In the genomic region with DNA sequence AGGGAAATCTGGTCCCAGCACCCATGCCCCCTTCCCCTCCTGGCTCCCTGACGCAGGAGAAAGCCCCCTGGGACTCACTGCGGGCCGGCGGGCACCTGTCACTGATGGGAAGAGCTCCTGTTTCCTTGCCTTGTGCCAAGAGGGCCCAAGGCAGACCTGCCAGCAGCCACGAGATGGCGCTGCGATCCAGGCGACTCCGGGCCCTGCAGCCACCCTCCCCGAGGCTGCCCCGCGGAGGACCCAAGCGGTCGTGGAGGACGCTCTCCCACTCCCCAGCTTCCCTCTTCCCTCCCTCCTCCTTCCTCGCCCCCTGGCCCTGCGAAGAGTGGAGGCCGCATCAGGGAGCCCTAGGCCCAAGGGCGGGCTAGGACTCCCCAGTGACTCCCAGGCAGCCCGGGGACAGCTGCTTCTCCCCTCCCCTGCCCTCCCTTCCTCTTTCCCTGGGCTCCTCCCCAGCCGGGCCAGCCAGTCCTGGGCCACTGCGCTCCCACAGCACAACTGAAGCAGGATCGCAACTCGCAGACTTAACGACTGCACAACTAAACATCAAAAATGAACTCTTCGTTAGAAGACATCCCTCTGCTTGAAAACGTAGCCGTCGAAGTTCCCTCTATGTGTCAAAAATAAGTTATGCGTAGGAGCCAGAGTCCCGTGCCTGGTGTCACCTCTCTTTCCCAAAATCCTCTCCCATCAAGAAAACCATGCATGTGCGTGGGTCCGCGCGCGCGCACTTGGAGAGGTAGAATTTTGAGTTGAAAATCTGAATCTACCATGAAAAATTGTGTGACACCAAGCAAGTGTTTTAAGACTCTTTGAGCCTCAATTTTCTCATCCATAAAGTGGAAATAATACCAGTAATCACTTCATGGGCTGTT, we compare ENCODE assay signal across 8 cellular contexts. TPM values are rescaled to one million over a fixed set of nuclear protein-coding genes. Genes with fewer than 3 reads are reported as not detected.
A peak's percentile ranks its signal among the peaks of the same experiment; 100 is the strongest.
DNase-seq lines count a peak whose midpoint lies in the region; ATAC-seq and TF ChIP-seq lines count a peak whose summit lies in the region.

No MANE protein-coding gene starts in this region.

- H2AFZ ChIP-seq in MM.1S (ENCODE audit: low read length) = peak overlapping the region; percentile 81

- DNase-seq in GDM1 (lab: John Stamatoyannopoulos, UW) (peak; percentile 73), HAP-1 (ENCODE audit: low spot score in 2 of 2) (peak; percentile 66 to 90), MM.1S (peak; percentile 77), SW480 (ENCODE audit: low spot score) (peak; percentile 71), adipocyte (ENCODE audit: low read depth) (peak; percentile 93), left ventricle myocardium superior (peak; percentile 90), psoas muscle (peak; percentile 80 to 86)

- no peaks in the 10 kb centered on the region for H3F3A ChIP-seq in MM.1S (ENCODE audit: insufficient read depth, low read length)

- TF ChIP-seq CTCF in MM.1S (IDR thresholded peaks at IDR 0.05; ENCODE audit: low read length) (peak; percentile 98), psoas muscle (IDR thresholded peaks at IDR 0.05) (peak; percentile 90)

- in situ Hi-C loops in HAP-1 (cut with MboI; ENCODE audit: low sequenced_read_pairs) = no loop called here

- H3K27ac ChIP-seq in MM.1S (ENCODE audit: low read length) = no peak overlapping the region
- peak overlapping the region; percentile 57 for H3K27ac ChIP-seq in psoas muscle
- no peak overlapping the region for H3K27ac ChIP-seq in urinary bladder (ENCODE audit: low read depth)

- 12 to 16% (median 15%) methylated on average over 32 to 37 of the region's 37 CpGs for WGBS in psoas muscle, 3 donors
- 18% methylated on average over 37 of the region's 37 CpGs for WGBS in urinary bladder

- H3K4me2 ChIP-seq in MM.1S (ENCODE audit: low read depth, low read length) = peak overlapping the region; percentile 58

- peaks cover 2% of the 10 kb centered on the region for H3K4me1 ChIP-seq in HAP-1
- peaks cover 10% of the 10 kb centered on the region; the same call in 1 of the 2 replicates for H3K4me1 ChIP-seq in MM.1S (ENCODE audit: low read length)
- H3K4me1 ChIP-seq in adipocyte (ENCODE audit: control insufficient read depth, insufficient read depth, low read length) = peaks cover 39% of the 10 kb centered on the region
- peaks cover 10% of the 10 kb centered on the region for H3K4me1 ChIP-seq in psoas muscle
- no peaks in the 10 kb centered on the region for H3K4me1 ChIP-seq in urinary bladder (ENCODE audit: insufficient read depth)

- H3K4me3 ChIP-seq in HAP-1 (peak overlapping the region; percentile 56), MM.1S (ENCODE audit: low read length) (peak overlapping the region; percentile 67), adipocyte (ENCODE audit: low read length) (peak overlapping the region; percentile 90), psoas muscle (peak overlapping the region; percentile 67), urinary bladder (ENCODE audit: low read depth, low read length) (peak overlapping the region; percentile 27)

- H3K9me3 ChIP-seq in HAP-1 = no peaks in the 10 kb centered on the region
- no peaks in the 10 kb centered on the region for H3K9me3 ChIP-seq in MM.1S (replicated peaks; ENCODE audit: insufficient read depth, low read length)
- H3K9me3 ChIP-seq in adipocyte (ENCODE audit: control insufficient read depth, low read length) = no peaks in the 10 kb centered on the region
- no peaks in the 10 kb centered on the region for H3K9me3 ChIP-seq in psoas muscle

- H3K36me3 ChIP-seq in HAP-1 (replicated peaks) = no peaks in the 10 kb centered on the region
- no peaks in the 10 kb centered on the region for H3K36me3 ChIP-seq in MM.1S (replicated peaks; ENCODE audit: insufficient read depth, low read length)
- no peaks in the 10 kb centered on the region for H3K36me3 ChIP-seq in adipocyte (ENCODE audit: control insufficient read depth, insufficient read depth, low read length, severe bottlenecking)
- H3K36me3 ChIP-seq in psoas muscle (ENCODE audit: insufficient read depth in 1 of 2, low read depth in 1 of 2) = no peaks in the 10 kb centered on the region
- no peaks in the 10 kb centered on the region for H3K36me3 ChIP-seq in urinary bladder (ENCODE audit: insufficient read depth)

- ATAC-seq in left ventricle myocardium superior (peak; percentile 98), psoas muscle (peak; percentile 95 to 99 (median 96))

- H3K79me2 ChIP-seq in MM.1S (ENCODE audit: low read length) = no peaks in the 10 kb centered on the region

- no peaks in the 10 kb centered on the region for H3K9me2 ChIP-seq in MM.1S (replicated peaks; ENCODE audit: insufficient read depth, low read length)

- H3K27me3 ChIP-seq in HAP-1 (ENCODE audit: low read depth) = peaks cover 3% of the 10 kb centered on the region; the same call in 1 of the 2 replicates
- H3K27me3 ChIP-seq in MM.1S (replicated peaks; ENCODE audit: insufficient read depth, low read length) = no peaks in the 10 kb centered on the region
- H3K27me3 ChIP-seq in adipocyte (replicated peaks; ENCODE audit: control insufficient read depth, insufficient read depth, low read length) = no peaks in the 10 kb centered on the region
- H3K27me3 ChIP-seq in psoas muscle (ENCODE audit: insufficient read depth in 3 of 3, low read length in 2 of 3) = peaks cover 0 to 3% (median 0%) of the 10 kb centered on the region in 3 donors

- intact Hi-C loops in left ventricle myocardium superior (cut with micrococcal nuclease) (loop anchor here (10.0 kb wide), 1 partner anchor 109 kb away; no protein-coding TSS in a partner anchor), psoas muscle (cut with DNase I) (loop anchor here (2.0 to 5.0 kb wide), 2 partner anchors 117 to 122 kb away; no protein-coding TSS in a partner anchor)

- H4K20me1 ChIP-seq in MM.1S (ENCODE audit: insufficient read depth, low read length) = no peaks in the 10 kb centered on the region

- H3K9ac ChIP-seq in MM.1S (ENCODE audit: low read length) (peak overlapping the region; percentile 55; the same call in 1 of the 2 replicates), adipocyte (ENCODE audit: low read length) (peak overlapping the region; percentile 87)

RNA-seq across cellular contexts. Expression of gene BATF3, which starts 34.2 kb away (rescaled TPM):
- total RNA-seq in left ventricle myocardium superior = 1.6 TPM
- 1 to 10 TPM in 2 of 4 donors, under 1 TPM in 2; 0.60 to 2.9 (median 1.5) TPM for total RNA-seq in psoas muscle
- polyA plus RNA-seq in psoas muscle = 1 to 10 TPM in 1 of 3 donors, under 1 TPM in 2; 0.03 to 1.0 (median 0.53) TPM
- total RNA-seq in urinary bladder = 2.3 TPM
- polyA plus RNA-seq in urinary bladder = 3.7 TPM

RNA-seq across cellular contexts. Expression of gene ATF3, which starts 56.9 kb away (rescaled TPM):
- total RNA-seq in left ventricle myocardium superior (14.6 TPM), psoas muscle (10 to 100 TPM; 13.5 to 51.3 (median 26.3) TPM), urinary bladder (20.2 TPM)
- polyA plus RNA-seq in psoas muscle (10 to 100 TPM in 2 of 3 donors, 1 to 10 TPM in 1; 6.6 to 29.2 (median 10.1) TPM), urinary bladder (118 TPM)

Comparison
In these comparisons a context has a peak if more than half of its experiments do, and no peak if none do; other contexts are left out.
1. H3K4me3 ChIP-seq: peak in every context shown above with its lines; median percentile 90 in adipocyte; 67 in MM.1S; 67 in psoas muscle; 56 in HAP-1; 27 in urinary bladder.